ENCODE assay signal across 24 cellular contexts in genomic region chr6:74654296-74654695, GRCh38.
DNase-seq lines count a peak whose midpoint lies in the region; ATAC-seq, FAIRE-seq and TF ChIP-seq lines count a peak whose summit lies in the region.
"Had no signal": no experiment of that assay in that cellular context is flagged by ENCODE, and none has a peak within 500 bp of the region (broad histone marks: within the 10 kb centered on the region; RNA-seq: fewer than 3 reads in every experiment).

No MANE protein-coding gene starts in this region.

- no peaks in the 10 kb centered on the region for H3K79me2 ChIP-seq in HepG2 (ENCODE audit: insufficient read depth, low read length)

- no peak overlapping the region for H3K9ac ChIP-seq in HepG2 (ENCODE audit: insufficient read depth, low read depth, low read length)
- H3K9ac ChIP-seq: BLaER1, SK-N-SH had no signal

- ATAC-seq in left lung: peak; percentile 81
- no peak for ATAC-seq in HepG2

- TF ChIP-seq EP300 in HepG2 (IDR thresholded peaks at IDR 0.05; ENCODE audit: low read depth in 2 of 2, low read length in 2 of 2): no peak
- no peak for TF ChIP-seq EP300 in HepG2 (CRISPR knock-in tag; IDR thresholded peaks at IDR 0.05; ENCODE audit: borderline replicate concordance)

- TF ChIP-seq RAD21 in HepG2 (CRISPR knock-in tag; IDR thresholded peaks at IDR 0.05): no peak

- in situ Hi-C loops in HepG2 (cut with HindIII; ENCODE audit: extremely low pct_ligation_motif_present, low pct_unique_long_range_greater_than_20kb): no loop called here

- no peak overlapping the region for H3K4me2 ChIP-seq in HepG2 (ENCODE audit: low read depth, low read length)
- H3K4me2 ChIP-seq: BLaER1, SK-N-SH had no signal

- H3K4me1 ChIP-seq in left lung (no peaks in the 10 kb centered on the region), HepG2 (ENCODE audit: insufficient read depth, low read length) (no peaks in the 10 kb centered on the region)
- H3K4me1 ChIP-seq: BLaER1, Caco-2 had no signal

- TF ChIP-seq POLR2A in HepG2 (IDR thresholded peaks at IDR 0.05; ENCODE audit: insufficient read depth in 1 of 2, low read depth in 2 of 2, low read length in 2 of 2): no peak
- no peak for TF ChIP-seq POLR2A in H54 (IDR thresholded peaks at IDR 0.05; ENCODE audit: low read depth, low read length)

- no peak for TF ChIP-seq CTCF in bronchial epithelial cell (IDR thresholded peaks at IDR 0.05; ENCODE audit: insufficient read depth, low read length, severe bottlenecking)
- no peak for TF ChIP-seq CTCF in left lung (IDR thresholded peaks at IDR 0.05)
- no peak for TF ChIP-seq CTCF in HepG2 (CRISPR knock-in tag; IDR thresholded peaks at IDR 0.05)

- intact Hi-C loops in left lung (cut with DNase I): no loop called here
- intact Hi-C loops in HepG2 (cut with micrococcal nuclease; ENCODE audit: unreplicated experiment): no loop called here

- no peak for FAIRE-seq in bronchial epithelial cell (lab: Jason Lieb, UNC)
- FAIRE-seq in HepG2 (lab: Jason Lieb, UNC): no peak
- no peak for FAIRE-seq in H54 (lab: Jason Lieb, UNC)
- FAIRE-seq: H1 had no signal

- H3K4me3 ChIP-seq in bronchial epithelial cell (ENCODE audit: low read depth, low read length): no peak overlapping the region
- H3K4me3 ChIP-seq in left lung: no peak overlapping the region
- H3K4me3 ChIP-seq in HepG2 (replicated peaks in 1 of 3; ENCODE audit: insufficient read depth in 1 of 3, low read depth in 2 of 3, low read length in 3 of 3): no peak overlapping the region
- H3K4me3 ChIP-seq: BLaER1 had no signal

- POLR2A ChIA-PET in HepG2 (lab: Yijun Ruan, JAX): no interaction called here

- no peak overlapping the region for H2AFZ ChIP-seq in HepG2 (ENCODE audit: low read length)

- H3K36me3 ChIP-seq in bronchial epithelial cell (ENCODE audit: control insufficient read depth, insufficient read depth, low read length) (no peaks in the 10 kb centered on the region), left lung (no peaks in the 10 kb centered on the region), HepG2 (replicated peaks in 1 of 2; ENCODE audit: control insufficient read depth in 1 of 2, insufficient read depth in 2 of 2, low read length in 2 of 2) (no peaks in the 10 kb centered on the region)
- H3K36me3 ChIP-seq: BLaER1 had no signal

- H3K9me3 ChIP-seq in left lung (no peaks in the 10 kb centered on the region), HepG2 (ENCODE audit: low read length) (no peaks in the 10 kb centered on the region)
- H3K9me3 ChIP-seq: BLaER1, Caco-2, SK-N-SH had no signal

- CTCF ChIA-PET in HepG2 (lab: Yijun Ruan, JAX; ENCODE audit: low intra/inter-chr PET ratio, low total read pairs): no interaction called here

- BruUV-seq in HepG2 (replicated peaks; lab: Mats Ljungman, UMichigan): no TSS peak

- H3K27ac ChIP-seq in left lung (no peak overlapping the region), HepG2 (ENCODE audit: extremely low read length, insufficient read depth, low read length) (no peak overlapping the region)
- H3K27ac ChIP-seq: BLaER1 had no signal

- DNase-seq in DMS53 treated with DMSO at 0.1 percent for 48 hours (lab: John Stamatoyannopoulos, UW; ENCODE audit: unreplicated experiment): peak; percentile 45
- DNase-seq in M059J (ENCODE audit: low read depth): peak; percentile 15
- peak; percentile 72 for DNase-seq in bronchial epithelial cell (ENCODE audit: low read depth)
- DNase-seq in left lung: no peak
- DNase-seq in HepG2 (ENCODE audit: low spot score): no peak
- no peak for DNase-seq in nucleus accumbens (lab: John Stamatoyannopoulos, UW)
- DNase-seq in NCI-H345 (lab: John Stamatoyannopoulos, UW): no peak
- DNase-seq in H54 (ENCODE audit: insufficient read length, low spot score): no peak
- DNase-seq: Caco-2; CD4-positive, alpha-beta T cell; DMS 273 treated with DMSO at 0.1 percent for 48 hours; GDM1; KBM-7; NCI-H1092 treated with DMSO at 0.1 percent for 48 hours; NCI-H146; NCI-H2029 treated with DMSO at 0.1 percent for 48 hours; NCI-H2171 treated with DMSO at 0.1 percent for 48 hours; NCI-H446 treated with DMSO at 0.1 percent for 48 hours; NCI-H526 treated with DMSO at 0.1 percent for 48 hours; OCI-M1; SHP77; SK-N-SH had no signal

- no peaks in the 10 kb centered on the region for H4K20me1 ChIP-seq in HepG2 (ENCODE audit: insufficient read depth, low read length)
- H4K20me1 ChIP-seq: BLaER1 had no signal

- H3K27me3 ChIP-seq in bronchial epithelial cell (ENCODE audit: control insufficient read depth, insufficient read depth, low read length): no peaks in the 10 kb centered on the region
- no peaks in the 10 kb centered on the region for H3K27me3 ChIP-seq in left lung
- no peaks in the 10 kb centered on the region for H3K27me3 ChIP-seq in HepG2 (ENCODE audit: control insufficient read depth in 1 of 2, insufficient read depth in 2 of 2, low read length in 2 of 2)
- H3K27me3 ChIP-seq: BLaER1 had no signal

TF ChIP-seq in HepG2, 621 proteins besides CTCF, POLR2A, EP300 and RAD21 (continues in another document):
- TF ChIP-seq JUN (CRISPR knock-in tag; IDR thresholded peaks at IDR 0.05) (no peak), ZNF740 (CRISPR knock-in tag; IDR thresholded peaks at IDR 0.05) (no peak), IKZF1 (IDR thresholded peaks at IDR 0.05) (no peak), NFAT5 (CRISPR knock-in tag; IDR thresholded peaks at IDR 0.05) (no peak), TFDP2 (CRISPR knock-in tag; IDR thresholded peaks at IDR 0.05) (no peak)

Comparison
In these comparisons a context has a peak if more than half of its experiments do, and no peak if none do; other contexts are left out.
1. DNase-seq: peak in DMS53 treated with DMSO at 0.1 percent for 48 hours (single experiment), M059J (single experiment) and bronchial epithelial cell (single experiment); none in left lung (0 of 2), HepG2 (single experiment), nucleus accumbens (0 of 56), NCI-H345 (single experiment) and H54 (single experiment).